In genomic region chr15:63461230-63461629, GRCh38 we compare ENCODE assay signal across 1 cellular context.
TF ChIP-seq lines count a peak whose summit lies in the region.

No MANE protein-coding gene starts in this region.

TF ChIP-seq in HepG2, 621 proteins besides CTCF, POLR2A, EP300 and RAD21 (continued from another document and continues in another):
- TF ChIP-seq AFF4 (CRISPR knock-in tag; IDR thresholded peaks at IDR 0.05) (no peak), LCORL (IDR thresholded peaks at IDR 0.05) (no peak), LCORL (CRISPR knock-in tag; IDR thresholded peaks at IDR 0.05) (peak; percentile 54; the same call in 1 of the 2 replicates), MAF1 (CRISPR knock-in tag; IDR thresholded peaks at IDR 0.05; ENCODE audit: borderline replicate concordance) (0 out of 2 replicates have a peak, but pooled peaks have one; percentile 27), ZNF616 (CRISPR knock-in tag; IDR thresholded peaks at IDR 0.05; ENCODE audit: low read depth) (no peak), MED1 (CRISPR knock-in tag; IDR thresholded peaks at IDR 0.05) (0 out of 2 replicates have a peak, but pooled peaks have one; percentile 11), ZFP91 (CRISPR knock-in tag; IDR thresholded peaks at IDR 0.05; ENCODE audit: borderline replicate concordance) (peak; percentile 57; the same call in 1 of the 2 replicates), TFDP2 (CRISPR knock-in tag; IDR thresholded peaks at IDR 0.05) (0 out of 2 replicates have a peak, but pooled peaks have one; percentile 25), ZNF234 (CRISPR knock-in tag; conservative IDR thresholded peaks at IDR 0.05) (no peak), HOXD1 (CRISPR knock-in tag; IDR thresholded peaks at IDR 0.05) (no peak), AHR (CRISPR knock-in tag; IDR thresholded peaks at IDR 0.05) (no peak), RXRA (CRISPR knock-in tag; IDR thresholded peaks at IDR 0.05) (peak; percentile 34; the same call in 1 of the 2 replicates), HDAC2 (CRISPR knock-in tag; IDR thresholded peaks at IDR 0.05) (0 out of 2 replicates have a peak, but pooled peaks have one; percentile 12), ZNF552 (CRISPR knock-in tag; IDR thresholded peaks at IDR 0.05; ENCODE audit: borderline replicate concordance) (no peak), ZNF24 (IDR thresholded peaks at IDR 0.05) (no peak), NR3C1 (CRISPR knock-in tag; IDR thresholded peaks at IDR 0.05) (no peak), ZNF318 (CRISPR knock-in tag; IDR thresholded peaks at IDR 0.05) (no peak), SKIL (CRISPR knock-in tag; IDR thresholded peaks at IDR 0.05; ENCODE audit: borderline replicate concordance) (no peak), ZNF142 (CRISPR knock-in tag; IDR thresholded peaks at IDR 0.05) (no peak)
- TF ChIP-seq, protein P1, sequence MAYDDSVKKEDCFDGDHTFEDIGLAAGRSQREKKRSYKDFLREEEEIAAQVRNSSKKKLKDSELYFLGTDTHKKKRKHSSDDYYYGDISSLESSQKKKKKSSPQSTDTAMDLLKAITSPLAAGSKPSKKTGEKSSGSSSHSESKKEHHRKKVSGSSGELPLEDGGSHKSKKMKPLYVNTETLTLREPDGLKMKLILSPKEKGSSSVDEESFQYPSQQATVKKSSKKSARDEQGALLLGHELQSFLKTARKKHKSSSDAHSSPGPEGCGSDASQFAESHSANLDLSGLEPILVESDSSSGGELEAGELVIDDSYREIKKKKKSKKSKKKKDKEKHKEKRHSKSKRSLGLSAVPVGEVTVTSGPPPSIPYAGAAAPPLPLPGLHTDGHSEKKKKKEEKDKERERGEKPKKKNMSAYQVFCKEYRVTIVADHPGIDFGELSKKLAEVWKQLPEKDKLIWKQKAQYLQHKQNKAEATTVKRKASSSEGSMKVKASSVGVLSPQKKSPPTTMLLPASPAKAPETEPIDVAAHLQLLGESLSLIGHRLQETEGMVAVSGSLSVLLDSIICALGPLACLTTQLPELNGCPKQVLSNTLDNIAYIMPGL (CRISPR knock-in tag; IDR thresholded peaks at IDR 0.05; ENCODE audit: borderline replicate concordance in 1 of 2, low read depth in 1 of 2), result peak in 1 of 2 experiments; percentile 66; a peak in 1 of 4 replicates
- TF ChIP-seq, protein P2, sequence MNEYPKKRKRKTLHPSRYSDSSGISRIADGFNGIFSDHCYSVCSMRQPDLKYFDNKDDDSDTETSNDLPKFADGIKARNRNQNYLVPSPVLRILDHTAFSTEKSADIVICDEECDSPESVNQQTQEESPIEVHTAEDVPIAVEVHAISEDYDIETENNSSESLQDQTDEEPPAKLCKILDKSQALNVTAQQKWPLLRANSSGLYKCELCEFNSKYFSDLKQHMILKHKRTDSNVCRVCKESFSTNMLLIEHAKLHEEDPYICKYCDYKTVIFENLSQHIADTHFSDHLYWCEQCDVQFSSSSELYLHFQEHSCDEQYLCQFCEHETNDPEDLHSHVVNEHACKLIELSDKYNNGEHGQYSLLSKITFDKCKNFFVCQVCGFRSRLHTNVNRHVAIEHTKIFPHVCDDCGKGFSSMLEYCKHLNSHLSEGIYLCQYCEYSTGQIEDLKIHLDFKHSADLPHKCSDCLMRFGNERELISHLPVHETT (CRISPR knock-in tag; conservative IDR thresholded peaks at IDR 0.05), result no peak
